Comparison of ENCODE assay signal across 26 cellular contexts in the genomic region with DNA sequence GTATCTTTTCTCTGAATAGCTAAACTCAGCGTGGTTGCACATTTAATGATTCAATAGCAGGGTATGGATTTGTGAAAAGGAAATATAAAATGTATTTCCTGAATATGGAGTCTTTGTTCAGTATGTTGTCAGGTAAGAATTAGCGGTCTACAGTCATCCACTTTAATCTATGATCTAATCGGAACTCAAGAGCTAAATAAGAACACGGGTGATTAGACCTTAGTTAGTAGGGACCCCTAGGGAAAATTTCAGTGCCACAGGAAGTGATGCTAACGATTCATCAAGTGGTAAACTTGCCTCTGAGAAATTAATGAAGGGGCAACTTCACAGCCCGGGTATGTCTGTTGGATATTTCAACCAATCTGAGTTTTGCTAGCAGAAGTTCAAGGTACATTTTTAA. TPM values are rescaled to one million over a fixed set of nuclear protein-coding genes. Genes with fewer than 3 reads are reported as not detected.
"Had no signal": no experiment of that assay in that cellular context is flagged by ENCODE, and none has a peak within 500 bp of the region (broad histone marks: within the 10 kb centered on the region; RNA-seq: fewer than 3 reads in every experiment).

No MANE protein-coding gene starts in this region.

- H3K27me3 Mint-ChIP-seq: activated naive CD4-positive, alpha-beta T cell treated with anti-CD3 and anti-CD28 coated beads, Interleukin-2, amount 50 U/mL, for 24 hours; central memory CD8-positive, alpha-beta T cell; naive thymus-derived CD4-positive, alpha-beta T cell; progenitor cell of endocrine pancreas had no signal

- H3K4me3 ChIP-seq: esophagus squamous epithelium, gastrocnemius medialis, neural progenitor cell, right atrium auricular region, stomach, vagina had no signal

- H3K27me3 ChIP-seq: brain microvascular endothelial cell, esophagus squamous epithelium, gastrocnemius medialis, neural progenitor cell, right atrium auricular region, stomach, vagina had no signal

- H3K36me3 Mint-ChIP-seq: activated naive CD4-positive, alpha-beta T cell treated with anti-CD3 and anti-CD28 coated beads, Interleukin-2, amount 50 U/mL, for 24 hours; naive thymus-derived CD4-positive, alpha-beta T cell; neural progenitor cell; stimulated activated effector memory CD8-positive, alpha-beta T cell treated with anti-CD3 and anti-CD28 coated beads, Interleukin-12 subunit alpha, Interleukin-12 subunit beta, amount 100 ng/mL, for 72 hours had no signal

- H3K9me3 ChIP-seq: esophagus squamous epithelium, gastrocnemius medialis, right atrium auricular region, stomach, vagina had no signal

- H3K36me3 ChIP-seq: brain microvascular endothelial cell, esophagus squamous epithelium, gastrocnemius medialis, neural progenitor cell, right atrium auricular region, stomach, vagina, WERI-Rb-1 had no signal

- H2AFZ ChIP-seq: neural progenitor cell had no signal

- H3K4me2 ChIP-seq: neural progenitor cell had no signal

- H3K9ac ChIP-seq: neural progenitor cell had no signal

- ATAC-seq: activated CD8-positive, alpha-beta T cell treated with anti-CD3 and anti-CD28 coated beads, Interleukin-2, amount 10 ng/mL, durations not matched to agents 7 days and 5 days; gastrocnemius medialis; left cardiac atrium; naive thymus-derived CD4-positive, alpha-beta T cell; stimulated activated effector memory CD8-positive, alpha-beta T cell treated with anti-CD3 and anti-CD28 coated beads, Interleukin-12 subunit alpha, Interleukin-12 subunit beta, amount 100 ng/mL, for 72 hours had no signal

- H3K4me1 ChIP-seq: gastrocnemius medialis, right atrium auricular region had no signal

- H3K4me3 Mint-ChIP-seq: activated CD8-positive, alpha-beta T cell treated with anti-CD3 and anti-CD28 coated beads, Interleukin-2, amount 10 ng/mL, durations not matched to agents 7 days and 5 days; activated naive CD4-positive, alpha-beta T cell treated with anti-CD3 and anti-CD28 coated beads, Interleukin-2, amount 50 U/mL, for 24 hours; central memory CD8-positive, alpha-beta T cell; naive thymus-derived CD4-positive, alpha-beta T cell; neural progenitor cell; stimulated activated effector memory CD8-positive, alpha-beta T cell treated with anti-CD3 and anti-CD28 coated beads, Interleukin-12 subunit alpha, Interleukin-12 subunit beta, amount 100 ng/mL, for 72 hours had no signal

- FAIRE-seq: colon had no signal

- H3K27ac Mint-ChIP-seq: activated CD8-positive, alpha-beta T cell treated with anti-CD3 and anti-CD28 coated beads, Interleukin-2, amount 10 ng/mL, durations not matched to agents 7 days and 5 days; activated naive CD4-positive, alpha-beta T cell treated with anti-CD3 and anti-CD28 coated beads, Interleukin-2, amount 50 U/mL, for 24 hours; naive thymus-derived CD4-positive, alpha-beta T cell; neural progenitor cell; progenitor cell of endocrine pancreas; stimulated activated effector memory CD8-positive, alpha-beta T cell treated with anti-CD3 and anti-CD28 coated beads, Interleukin-12 subunit alpha, Interleukin-12 subunit beta, amount 100 ng/mL, for 72 hours had no signal

- H3K9me3 Mint-ChIP-seq: central memory CD8-positive, alpha-beta T cell; neural progenitor cell had no signal

- H3K4me1 Mint-ChIP-seq: activated naive CD4-positive, alpha-beta T cell treated with anti-CD3 and anti-CD28 coated beads, Interleukin-2, amount 50 U/mL, for 24 hours; central memory CD8-positive, alpha-beta T cell; naive thymus-derived CD4-positive, alpha-beta T cell; stimulated activated effector memory CD8-positive, alpha-beta T cell treated with anti-CD3 and anti-CD28 coated beads, Interleukin-12 subunit alpha, Interleukin-12 subunit beta, amount 100 ng/mL, for 72 hours had no signal

- H3K27ac ChIP-seq: brain microvascular endothelial cell, esophagus squamous epithelium, gastrocnemius medialis, neural progenitor cell, right atrium auricular region, stomach, vagina, WERI-Rb-1 had no signal

- DNase-seq: activated CD4-positive, alpha-beta T cell treated with anti-CD3 and anti-CD28 coated beads, Interleukin-2, amount 50 U/mL, for 1 hour; activated CD4-positive, CD25-positive, alpha-beta regulatory T cell treated with anti-CD3 and anti-CD28 coated beads, Interleukin-2, amount 50 U/mL, for 72 hours; activated CD8-positive, alpha-beta T cell treated with anti-CD3 and anti-CD28 coated beads, Interleukin-2, amount 10 ng/mL, durations not matched to agents 7 days and 5 days; activated gamma-delta T cell treated with Interleukin-2 at 50 U/mL for 16 hours; activated T-cell treated with anti-CD3 and anti-CD28 coated beads, Interleukin-2, amount 50 U/mL, for 1 hour; aorta; brain microvascular endothelial cell; effector memory CD4-positive, alpha-beta T cell; esophagus squamous epithelium; gastrocnemius medialis; hypothalamus; left cardiac atrium; naive thymus-derived CD4-positive, alpha-beta T cell; stimulated activated CD4-positive, alpha-beta T cell treated with anti-CD3 and anti-CD28 coated beads, Interleukin-1b, Interleukin-23, amount 100 ng/mL, for 48 hours; stomach; trophoblast cell; WERI-Rb-1 had no signal

RNA-seq across cellular contexts. Expression of gene PCDH7, which starts 47.0 kb away (rescaled TPM):
- total RNA-seq: activated CD8-positive, alpha-beta T cell treated with anti-CD3 and anti-CD28 coated beads, Interleukin-2, amount 10 ng/mL, durations not matched to agents 7 days and 5 days; naive thymus-derived CD4-positive, alpha-beta T cell; T-helper 2 cell treated with Interferon-gamma antibody and Interleukin-4, amounts not matched to agents 100 ng/mL and 5 ng/mL, for 36 hours had no signal
- polyA plus RNA-seq: naive thymus-derived CD4-positive, alpha-beta T cell had no signal
